8 cellular contexts compared by ENCODE assay signal in genomic region chr12:48865441-48866290, GRCh38. TPM values are rescaled to one million over a fixed set of nuclear protein-coding genes. Genes with fewer than 3 reads are reported as not detected.
DNase-seq lines count a peak whose midpoint lies in the region; ATAC-seq and TF ChIP-seq lines count a peak whose summit lies in the region.

TSS of gene RND1 (minus strand) at chr12:48865870. CDS start at chr12:48865767, 103 bp downstream.

- H3K4me1 ChIP-seq in osteoblast (ENCODE audit: insufficient read depth, low read length) (peaks cover 7% of the 10 kb centered on the region), thymus (ENCODE audit: control insufficient read depth, insufficient read depth, low read length) (peaks cover 14% of the 10 kb centered on the region)

- no peak for TF ChIP-seq CTCF in osteoblast (IDR thresholded peaks at IDR 0.05; ENCODE audit: extremely low read depth, low read depth, low read length)

- H3K4me1 Mint-ChIP-seq in activated naive CD8-positive, alpha-beta T cell treated with anti-CD3 and anti-CD28 coated beads, Interleukin-2, amount 10 ng/mL, durations not matched to agents 7 days and 5 days: peaks cover 20% of the 10 kb centered on the region

- peaks cover 33% of the 10 kb centered on the region for H3K27me3 ChIP-seq in osteoblast (ENCODE audit: insufficient read depth, low read length)
- H3K27me3 ChIP-seq in thymus (ENCODE audit: control insufficient read depth, insufficient read depth): peaks cover 20% of the 10 kb centered on the region

- under 1% methylated on average over 30 of the region's 30 CpGs for WGBS in thymus

- ATAC-seq in HG02610 (IDR thresholded peaks at IDR 0.05; ENCODE audit: unreplicated experiment): peak; percentile 95
- peak; percentile 99 for ATAC-seq in SK-N-SH treated with all-trans-retinoic acid at 6 μM for 48 hours
- ATAC-seq in activated naive CD8-positive, alpha-beta T cell treated with anti-CD3 and anti-CD28 coated beads, Interleukin-2, amount 10 ng/mL, durations not matched to agents 7 days and 5 days (ENCODE audit: low read depth): peak; percentile 95

- H3K36me3 Mint-ChIP-seq in activated naive CD8-positive, alpha-beta T cell treated with anti-CD3 and anti-CD28 coated beads, Interleukin-2, amount 10 ng/mL, durations not matched to agents 7 days and 5 days: peaks cover 7% of the 10 kb centered on the region

- intact Hi-C loops in head of caudate nucleus (cut with DNase I): no loop called here

- H3K9me3 ChIP-seq in osteoblast (ENCODE audit: low read depth, low read length) (no peaks in the 10 kb centered on the region), thymus (ENCODE audit: control insufficient read depth) (peaks cover 4% of the 10 kb centered on the region)

- H3K27ac ChIP-seq in osteoblast (ENCODE audit: low read depth, low read length) (no peak within 1 kb of the TSS), thymus (ENCODE audit: low read depth) (no peak within 1 kb of the TSS)

- H4K20me1 ChIP-seq in osteoblast (ENCODE audit: insufficient read depth, low read length): no peaks in the 10 kb centered on the region

- no peaks in the 10 kb centered on the region for H3K79me2 ChIP-seq in osteoblast (ENCODE audit: insufficient read depth, low read length)

- POLR2A ChIA-PET in activated naive CD8-positive, alpha-beta T cell treated with anti-CD3 and anti-CD28 coated beads, Interleukin-2, amount 10 ng/mL, durations not matched to agents 7 days and 5 days (lab: Charles Lee): interaction anchor here (0.6 to 2.4 kb wide), 13 partner anchors 8 to 193 kb away, joined by 3 to 25 read pairs (median 3); partner anchors contain the start of genes ARF3 and DDX23

- H3K36me3 ChIP-seq in osteoblast (ENCODE audit: insufficient read depth, low read length) (no peaks in the 10 kb centered on the region), thymus (ENCODE audit: control insufficient read depth, insufficient read depth) (no peaks in the 10 kb centered on the region)

- peak within 1 kb of the TSS; percentile 86 for H3K4me3 Mint-ChIP-seq in activated naive CD8-positive, alpha-beta T cell treated with anti-CD3 and anti-CD28 coated beads, Interleukin-2, amount 10 ng/mL, durations not matched to agents 7 days and 5 days

- peak; percentile 97 for TF ChIP-seq POLR2A in GM10847 (IDR thresholded peaks at IDR 0.05; ENCODE audit: extremely low read depth, insufficient read length)

- peak within 1 kb of the TSS; percentile 84 for H3K27ac Mint-ChIP-seq in activated naive CD8-positive, alpha-beta T cell treated with anti-CD3 and anti-CD28 coated beads, Interleukin-2, amount 10 ng/mL, durations not matched to agents 7 days and 5 days

- H3K9me3 Mint-ChIP-seq in activated naive CD8-positive, alpha-beta T cell treated with anti-CD3 and anti-CD28 coated beads, Interleukin-2, amount 10 ng/mL, durations not matched to agents 7 days and 5 days: no peaks in the 10 kb centered on the region

- peak within 1 kb of the TSS; percentile 99 for H2AFZ ChIP-seq in osteoblast (ENCODE audit: low read length)

- H3K4me3 ChIP-seq in osteoblast (ENCODE audit: insufficient read depth, low read length) (peak within 1 kb of the TSS; percentile 85), thymus (ENCODE audit: low read length) (peak within 1 kb of the TSS; percentile 54)

- peaks cover 21% of the 10 kb centered on the region for H3K27me3 Mint-ChIP-seq in activated naive CD8-positive, alpha-beta T cell treated with anti-CD3 and anti-CD28 coated beads, Interleukin-2, amount 10 ng/mL, durations not matched to agents 7 days and 5 days

- H3K4me2 ChIP-seq in osteoblast (ENCODE audit: insufficient read depth, low read length): peak within 1 kb of the TSS; percentile 97

- DNase-seq in NCI-H1092 (lab: John Stamatoyannopoulos, UW) (peak; percentile 78), head of caudate nucleus (peak; percentile 88 to 98 (median 94)), osteoblast (ENCODE audit: insufficient read length, low spot score, missing footprints) (peak; percentile 97)
- DNase-seq in activated naive CD8-positive, alpha-beta T cell treated with anti-CD3 and anti-CD28 coated beads, Interleukin-2, amount 10 ng/mL, durations not matched to agents 7 days and 5 days: peak; percentile 76

TF ChIP-seq in SK-N-SH treated with all-trans-retinoic acid at 6 μM for 48 hours, 23 proteins besides CTCF, POLR2A, EP300 and RAD21:
- TF ChIP-seq, protein P1, sequence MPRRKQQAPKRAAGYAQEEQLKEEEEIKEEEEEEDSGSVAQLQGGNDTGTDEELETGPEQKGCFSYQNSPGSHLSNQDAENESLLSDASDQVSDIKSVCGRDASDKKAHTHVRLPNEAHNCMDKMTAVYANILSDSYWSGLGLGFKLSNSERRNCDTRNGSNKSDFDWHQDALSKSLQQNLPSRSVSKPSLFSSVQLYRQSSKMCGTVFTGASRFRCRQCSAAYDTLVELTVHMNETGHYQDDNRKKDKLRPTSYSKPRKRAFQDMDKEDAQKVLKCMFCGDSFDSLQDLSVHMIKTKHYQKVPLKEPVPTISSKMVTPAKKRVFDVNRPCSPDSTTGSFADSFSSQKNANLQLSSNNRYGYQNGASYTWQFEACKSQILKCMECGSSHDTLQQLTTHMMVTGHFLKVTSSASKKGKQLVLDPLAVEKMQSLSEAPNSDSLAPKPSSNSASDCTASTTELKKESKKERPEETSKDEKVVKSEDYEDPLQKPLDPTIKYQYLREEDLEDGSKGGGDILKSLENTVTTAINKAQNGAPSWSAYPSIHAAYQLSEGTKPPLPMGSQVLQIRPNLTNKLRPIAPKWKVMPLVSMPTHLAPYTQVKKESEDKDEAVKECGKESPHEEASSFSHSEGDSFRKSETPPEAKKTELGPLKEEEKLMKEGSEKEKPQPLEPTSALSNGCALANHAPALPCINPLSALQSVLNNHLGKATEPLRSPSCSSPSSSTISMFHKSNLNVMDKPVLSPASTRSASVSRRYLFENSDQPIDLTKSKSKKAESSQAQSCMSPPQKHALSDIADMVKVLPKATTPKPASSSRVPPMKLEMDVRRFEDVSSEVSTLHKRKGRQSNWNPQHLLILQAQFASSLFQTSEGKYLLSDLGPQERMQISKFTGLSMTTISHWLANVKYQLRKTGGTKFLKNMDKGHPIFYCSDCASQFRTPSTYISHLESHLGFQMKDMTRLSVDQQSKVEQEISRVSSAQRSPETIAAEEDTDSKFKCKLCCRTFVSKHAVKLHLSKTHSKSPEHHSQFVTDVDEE (CRISPR knock-in tag; IDR thresholded peaks at IDR 0.05): 0 out of 2 replicates have a peak, but pooled peaks have one; percentile 23
- TF ChIP-seq GLIS3 (CRISPR knock-in tag; IDR thresholded peaks at IDR 0.05): no peak

RNA-seq across cellular contexts. Expression of gene RND1, which starts in this region (rescaled TPM):
- total RNA-seq in activated naive CD8-positive, alpha-beta T cell treated with anti-CD3 and anti-CD28 coated beads, Interleukin-2, amount 10 ng/mL, durations not matched to agents 7 days and 5 days: 1 to 10 TPM; 3.8 to 4.9 TPM
- total RNA-seq in osteoblast: 0.29 and 0.36 TPM in 2 replicates
- 1.8 TPM for polyA plus RNA-seq in thymus

Comparison
In these comparisons a context has a peak if more than half of its experiments do, and no peak if none do; other contexts are left out.
1. Peak in DNase-seq, H3K4me3 ChIP-seq and H3K4me2 ChIP-seq in osteoblast; RNA of the gene not detected or under 1 TPM.